20 cellular contexts compared by ENCODE assay signal in genomic region chr2:58667137-58667774, GRCh38.
"Had no signal": no experiment of that assay in that cellular context is flagged by ENCODE, and none has a peak within 500 bp of the region (broad histone marks: within the 10 kb centered on the region; RNA-seq: fewer than 3 reads in every experiment).

No MANE protein-coding gene starts in this region.

- H3K9me3 ChIP-seq: mucosa of descending colon, testis, transverse colon had no signal

- ATAC-seq: activated CD4-positive, alpha-beta T cell treated with anti-CD3 and anti-CD28 coated beads for 36 hours; activated CD8-positive, alpha-beta memory T cell treated with anti-CD3 and anti-CD28 coated beads, Interleukin-2, amount 10 ng/mL, durations not matched to agents 7 days and 5 days; activated CD8-positive, alpha-beta T cell treated with anti-CD3 and anti-CD28 coated beads, Interleukin-2, amount 10 ng/mL, durations not matched to agents 7 days and 5 days; activated naive CD8-positive, alpha-beta T cell treated with anti-CD3 and anti-CD28 coated beads, Interleukin-2, amount 50 U/mL, for 24 hours; mucosa of descending colon; natural killer cell treated with Interleukin-12 subunit alpha and Interleukin-12 subunit beta and Interleukin-15 and Interleukin-18, amount 100 ng/mL, for 72 hours; T-helper 17 cell had no signal

- DNase-seq: activated CD4-positive, alpha-beta T cell treated with anti-CD3 and anti-CD28 coated beads for 36 hours; activated CD4-positive, CD25-positive, alpha-beta regulatory T cell; activated CD8-positive, alpha-beta memory T cell treated with anti-CD3 and anti-CD28 coated beads, Interleukin-2, amount 10 ng/mL, durations not matched to agents 7 days and 5 days; activated CD8-positive, alpha-beta T cell treated with anti-CD3 and anti-CD28 coated beads, Interleukin-2, amount 10 ng/mL, durations not matched to agents 7 days and 5 days; activated naive CD8-positive, alpha-beta T cell treated with anti-CD3 and anti-CD28 coated beads, Interleukin-2, amount 50 U/mL, for 24 hours; activated T-cell treated with anti-CD3 and anti-CD28 coated beads, Interleukin-2, amount 50 U/mL, for 48 hours; amygdala; central memory CD4-positive, alpha-beta T cell; left ventricle myocardium inferior; mesendoderm; mucosa of descending colon; spleen; stimulated activated naive CD4-positive, alpha-beta T cell; T-helper 17 cell; T1000; testis; transverse colon had no signal

- H3K4me1 ChIP-seq: left ventricle myocardium inferior, right atrium auricular region, spleen, testis, transverse colon had no signal

- H3K4me3 ChIP-seq: left ventricle myocardium inferior, lung, mucosa of descending colon, right atrium auricular region, spleen, testis, transverse colon had no signal

- H3K27ac ChIP-seq: left ventricle myocardium inferior, right atrium auricular region, spleen, testis, transverse colon had no signal

- H3K27me3 ChIP-seq: right atrium auricular region, spleen, testis, transverse colon had no signal

- H3K36me3 ChIP-seq: left ventricle myocardium inferior, right atrium auricular region, spleen, transverse colon had no signal
